Comparison of ENCODE assay signal across 8 cellular contexts in the genomic region with DNA sequence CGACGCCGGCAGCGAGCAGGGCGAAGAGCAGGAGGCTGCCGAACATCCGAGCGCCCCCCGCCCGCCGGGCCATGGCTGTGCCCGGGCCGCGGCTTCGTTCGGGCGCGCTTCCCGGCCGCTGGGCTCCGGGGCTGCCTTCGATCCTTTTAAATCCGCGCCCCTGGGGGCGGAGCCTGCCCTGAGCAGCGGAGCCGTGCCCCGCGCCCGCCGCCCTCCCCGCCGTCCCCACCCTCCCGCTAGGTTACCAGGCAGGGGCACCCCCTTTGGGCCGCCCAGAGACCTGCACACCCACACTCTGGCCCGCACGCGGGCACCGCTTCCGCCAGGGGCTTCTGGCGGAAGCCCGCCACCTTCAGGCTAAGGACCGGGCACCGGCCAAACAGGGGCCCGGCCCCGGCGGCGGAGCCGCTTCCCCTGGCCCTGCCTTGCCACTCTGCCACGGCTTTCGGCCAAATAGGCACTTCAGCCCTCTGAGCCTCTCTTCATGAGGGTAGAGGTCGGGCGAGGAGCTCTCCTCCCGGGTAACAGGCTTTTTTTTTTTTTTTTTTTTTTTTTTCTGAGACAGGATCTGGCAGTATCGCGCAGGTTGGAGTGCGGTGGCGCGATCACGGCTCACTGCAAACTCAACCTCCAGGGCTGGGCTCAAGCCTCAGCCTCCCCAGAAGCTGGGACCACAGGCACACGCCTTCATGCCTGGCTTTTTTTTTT. TPM values are rescaled to one million over a fixed set of nuclear protein-coding genes. Genes with fewer than 3 reads are reported as not detected.
DNase-seq lines count a peak whose midpoint lies in the region; ATAC-seq and TF ChIP-seq lines count a peak whose summit lies in the region.

A gene with protein sequence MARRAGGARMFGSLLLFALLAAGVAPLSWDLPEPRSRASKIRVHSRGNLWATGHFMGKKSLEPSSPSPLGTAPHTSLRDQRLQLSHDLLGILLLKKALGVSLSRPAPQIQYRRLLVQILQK (minus strand): TSS at position 120 of the 708 bp plus-strand sequence. CDS start 47 bp downstream, at position 73.

- ATAC-seq in GM18909 (IDR thresholded peaks at IDR 0.05; ENCODE audit: poor library complexity, unreplicated experiment): peak; percentile 74
- peak; percentile 56 for ATAC-seq in HG03159 (IDR thresholded peaks at IDR 0.05; ENCODE audit: unreplicated experiment)
- peak; percentile 67 for ATAC-seq in left colon

- H3K4me3 ChIP-seq in choroid plexus epithelial cell (ENCODE audit: low read depth, low read length): peak within 1 kb of the TSS; percentile 61

- TF ChIP-seq CTCF in AG09319 (IDR thresholded peaks at IDR 0.05; ENCODE audit: low read depth, low read length) (peak; percentile 64), choroid plexus epithelial cell (conservative IDR thresholded peaks at IDR 0.05; ENCODE audit: low read depth, low read length) (peak; percentile 66)

- peak; percentile 39 for DNase-seq in AG09319 (ENCODE audit: extremely low read depth, low read depth)
- peak; percentile 46 to 71 for DNase-seq in NCI-H446 (lab: John Stamatoyannopoulos, UW)
- peak; percentile 77 to 84 for DNase-seq in activated CD4-positive, alpha-beta T cell treated with anti-CD3 and anti-CD28 coated beads for 4 hours
- DNase-seq in choroid plexus epithelial cell (ENCODE audit: low read depth): peak; percentile 62
- DNase-seq in left colon: peak; percentile 88
- DNase-seq in stimulated activated CD4-positive, alpha-beta T cell treated with anti-CD3 and anti-CD28 coated beads, Interleukin-1b, Interleukin-23, amount 100 ng/mL, for 48 hours: peak; percentile 79

- intact Hi-C loops in left colon (cut with DNase I, micrococcal nuclease): loop anchor here (10.0 kb wide), 2 partner anchors 63 to 1077 kb away; no protein-coding TSS in a partner anchor

RNA-seq across cellular contexts. Expression of the gene that starts here (rescaled TPM):
- 1 to 10 TPM; 1.8 to 2.8 TPM for total RNA-seq in left colon

Comparison
In these comparisons a context has a peak if more than half of its experiments do, and no peak if none do; other contexts are left out.
1. Peak in every context shown above with its lines: DNase-seq, ATAC-seq and H3K4me3 ChIP-seq.